ENCODE assay signal across 8 cellular contexts in the genomic region with DNA sequence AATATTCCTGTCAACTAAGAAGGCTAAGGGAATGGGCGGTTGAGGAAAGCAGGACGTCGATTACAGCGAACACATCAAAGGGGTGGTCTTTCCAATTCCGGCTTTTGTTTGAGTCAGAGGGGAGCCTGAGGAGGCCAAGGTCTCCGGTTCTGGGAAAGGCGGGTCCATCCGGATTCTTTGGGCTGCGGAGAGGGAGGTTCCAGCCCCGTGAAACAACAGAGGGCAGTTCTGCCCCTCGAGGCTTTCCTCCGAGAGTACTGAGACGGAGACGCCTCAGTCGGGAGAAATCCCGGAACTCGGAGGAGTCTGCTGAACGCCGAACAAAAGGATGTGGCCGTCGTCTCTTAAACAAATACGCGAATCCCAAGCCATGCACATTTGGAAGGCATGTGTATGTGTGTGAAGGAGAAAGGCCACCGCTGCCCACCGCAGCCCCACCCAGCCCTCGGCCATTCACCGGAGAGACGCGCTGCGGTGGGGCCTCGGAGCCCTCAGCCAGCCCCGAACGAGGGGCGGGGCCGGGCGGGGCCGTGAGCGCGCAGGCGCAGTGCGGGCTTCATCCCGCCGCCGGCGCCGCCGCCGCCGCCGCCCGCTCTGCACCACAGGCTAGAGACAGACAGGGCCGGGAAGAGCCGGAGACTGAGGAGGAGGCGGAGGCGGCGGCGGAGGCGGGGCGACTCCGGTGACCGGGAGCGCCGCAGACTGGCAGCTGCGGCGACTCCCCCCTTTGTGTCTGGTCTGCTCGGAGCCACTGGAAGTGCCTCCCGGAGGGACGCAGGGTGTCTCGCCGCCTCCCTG.
DNase-seq lines count a peak whose midpoint lies in the region; ATAC-seq and TF ChIP-seq lines count a peak whose summit lies in the region.

BMPR2 (plus strand) TSS at position 717 of the 798 bp plus-strand sequence. CDS start 1,148 bp downstream, outside the sequence.

- H3K27ac ChIP-seq in cingulate gyrus (ENCODE audit: low read depth, low read length): peak within 1 kb of the TSS; percentile 91

- peak; percentile 72 for DNase-seq in AG09319 (ENCODE audit: extremely low read depth, low read depth)
- peak; percentile 80 for DNase-seq in NCI-H446 treated with DMSO at 0.1 percent for 48 hours (lab: John Stamatoyannopoulos, UW)
- DNase-seq in activated CD4-positive, alpha-beta T cell treated with anti-CD3 and anti-CD28 coated beads for 24 hours (ENCODE audit: low read depth in 2 of 2): peak; percentile 76 to 79
- DNase-seq in kidney tubule cell (ENCODE audit: low spot score): peak; percentile 95
- DNase-seq in stimulated activated CD4-positive, alpha-beta T cell treated with anti-CD3 and anti-CD28 coated beads, Interleukin-1b, Interleukin-23, amount 100 ng/mL, for 1 hour (ENCODE audit: low read depth in 2 of 2): peak; percentile 54 to 79

- ATAC-seq in GM19043 (IDR thresholded peaks at IDR 0.05; ENCODE audit: low read depth, unreplicated experiment) (peak; percentile 58), HG03354 (IDR thresholded peaks at IDR 0.05; ENCODE audit: poor library complexity, severe bottlenecking, unreplicated experiment) (peak; percentile 69)

- no peak for TF ChIP-seq CTCF in AG09319 (IDR thresholded peaks at IDR 0.05; ENCODE audit: low read depth, low read length)

Comparison
In these comparisons a context has a peak if more than half of its experiments do, and no peak if none do; other contexts are left out.
1. Peak in every context shown above with its lines: DNase-seq, ATAC-seq and H3K27ac ChIP-seq.